11 cellular contexts compared by ENCODE assay signal in genomic region chr14:90510208-90510607, GRCh38.
DNase-seq lines count a peak whose midpoint lies in the region; ATAC-seq, FAIRE-seq and TF ChIP-seq lines count a peak whose summit lies in the region.
"Had no signal": no experiment of that assay in that cellular context is flagged by ENCODE, and none has a peak within 500 bp of the region (broad histone marks: within the 10 kb centered on the region; RNA-seq: fewer than 3 reads in every experiment).

No MANE protein-coding gene starts in this region.

- peaks cover 87% of the 10 kb centered on the region for H3K4me1 ChIP-seq in Caco-2
- H3K4me1 ChIP-seq in HepG2 (ENCODE audit: insufficient read depth, low read length) = peaks cover 71% of the 10 kb centered on the region
- no peaks in the 10 kb centered on the region for H3K4me1 ChIP-seq in Karpas-422 (ENCODE audit: low read length)

- H3K4me2 ChIP-seq in HepG2 (ENCODE audit: low read depth, low read length) (no peak overlapping the region), Karpas-422 (ENCODE audit: low read depth, low read length, poor library complexity, severe bottlenecking) (no peak overlapping the region)

- H3K27me3 Mint-ChIP-seq in Caco-2 (ENCODE audit: insufficient read depth, unreplicated experiment) = no peaks in the 10 kb centered on the region

- FAIRE-seq in HepG2 (lab: Jason Lieb, UNC) (no peak), GM12891 (lab: Jason Lieb, UNC) (no peak)

- H2AFZ ChIP-seq in HepG2 (ENCODE audit: low read length) (no peak overlapping the region), Karpas-422 (ENCODE audit: low read length) (no peak overlapping the region)

- intact Hi-C loops in Caco-2 (cut with micrococcal nuclease; ENCODE audit: unreplicated experiment) (loop anchor here (10.0 kb wide), 1 partner anchor 65 kb away; no protein-coding TSS in a partner anchor), HepG2 (cut with micrococcal nuclease; ENCODE audit: unreplicated experiment) (no loop called here)

- H3K36me3 Mint-ChIP-seq in Caco-2 (ENCODE audit: insufficient read depth, unreplicated experiment) = peaks cover 23% of the 10 kb centered on the region
- H3K36me3 Mint-ChIP-seq: T-cell had no signal

- CTCF ChIA-PET in Caco-2 (lab: Charles Lee) = no interaction called here
- CTCF ChIA-PET in HepG2 (lab: Yijun Ruan, JAX; ENCODE audit: low intra/inter-chr PET ratio, low total read pairs) = no interaction called here

- H3K27me3 ChIP-seq in Caco-2 (replicated peaks; ENCODE audit: control insufficient read depth, insufficient read depth, low read length) = no peaks in the 10 kb centered on the region
- H3K27me3 ChIP-seq in HepG2 (ENCODE audit: control insufficient read depth in 1 of 2, insufficient read depth in 2 of 2, low read length in 2 of 2) = no peaks in the 10 kb centered on the region
- no peaks in the 10 kb centered on the region for H3K27me3 ChIP-seq in Karpas-422 (ENCODE audit: low read length)
- H3K27me3 ChIP-seq: esophagus muscularis mucosa had no signal

- DNase-seq in Caco-2 = no peak
- peak; percentile 46 for DNase-seq in NCI-H1694 (lab: John Stamatoyannopoulos, UW)
- DNase-seq in cerebellar cortex (ENCODE audit: low spot score) = peak; percentile 74
- no peak for DNase-seq in HepG2 (ENCODE audit: low spot score)
- DNase-seq in SW480 (ENCODE audit: low spot score) = no peak
- no peak for DNase-seq in GM12891 (ENCODE audit: insufficient read length, low spot score)
- DNase-seq in Karpas-422 = no peak
- DNase-seq: retina, T-cell had no signal

- H3K36me3 ChIP-seq in Caco-2 (ENCODE audit: control insufficient read depth, insufficient read depth, low read length) (no peaks in the 10 kb centered on the region), HepG2 (replicated peaks in 1 of 2; ENCODE audit: control insufficient read depth in 1 of 2, insufficient read depth in 2 of 2, low read length in 2 of 2) (no peaks in the 10 kb centered on the region), Karpas-422 (ENCODE audit: insufficient read depth, low read length) (no peaks in the 10 kb centered on the region)
- H3K36me3 ChIP-seq: esophagus muscularis mucosa had no signal

- TF ChIP-seq POLR2A in HepG2 (IDR thresholded peaks at IDR 0.05; ENCODE audit: insufficient read depth in 1 of 2, low read depth in 2 of 2, low read length in 2 of 2) (no peak), GM12891 (IDR thresholded peaks at IDR 0.05; ENCODE audit: low read depth, low read length) (no peak)

- no TSS peak for BruUV-seq in Caco-2 (replicated peaks; lab: Mats Ljungman, UMichigan)
- no TSS peak for BruUV-seq in HepG2 (replicated peaks; lab: Mats Ljungman, UMichigan)

- H3K9ac ChIP-seq in HepG2 (ENCODE audit: insufficient read depth, low read depth, low read length) (no peak overlapping the region), Karpas-422 (ENCODE audit: low read length) (no peak overlapping the region)

- H3K4me3 ChIP-seq in Caco-2 (ENCODE audit: low read depth, low read length) (no peak overlapping the region), HepG2 (replicated peaks in 1 of 3; ENCODE audit: insufficient read depth in 1 of 3, low read depth in 2 of 3, low read length in 3 of 3) (no peak overlapping the region), Karpas-422 (ENCODE audit: low read length) (no peak overlapping the region)
- H3K4me3 ChIP-seq: esophagus muscularis mucosa had no signal

- in situ Hi-C loops in HepG2 (cut with HindIII; ENCODE audit: extremely low pct_ligation_motif_present, low pct_unique_long_range_greater_than_20kb) = loop anchor here (10.0 kb wide), 1 partner anchor 205 kb away; no protein-coding TSS in a partner anchor

- TF ChIP-seq EP300 in HepG2 (IDR thresholded peaks at IDR 0.05; ENCODE audit: low read depth in 2 of 2, low read length in 2 of 2) (no peak), HepG2 (CRISPR knock-in tag; IDR thresholded peaks at IDR 0.05; ENCODE audit: borderline replicate concordance) (no peak)

- ATAC-seq in HepG2 (no peak), HG02973 (IDR thresholded peaks at IDR 0.05; ENCODE audit: unreplicated experiment) (no peak)
- ATAC-seq: T-cell had no signal

- WGBS in HepG2 (ENCODE audit: low lambda C conversion rate) = 61% methylated on average over 7 of the region's 9 CpGs

- H3K9me3 ChIP-seq in Caco-2 (no peaks in the 10 kb centered on the region), HepG2 (ENCODE audit: low read length) (no peaks in the 10 kb centered on the region), Karpas-422 (ENCODE audit: low read length) (no peaks in the 10 kb centered on the region)
- H3K9me3 ChIP-seq: esophagus muscularis mucosa had no signal

- H3K4me3 Mint-ChIP-seq in Caco-2 (ENCODE audit: unreplicated experiment) = no peak overlapping the region
- H3K4me3 Mint-ChIP-seq: T-cell had no signal

- POLR2A ChIA-PET in Caco-2 (lab: Charles Lee) = no interaction called here
- POLR2A ChIA-PET in HepG2 (lab: Yijun Ruan, JAX) = no interaction called here

- H3K27ac Mint-ChIP-seq in Caco-2 (ENCODE audit: unreplicated experiment) = peak overlapping the region; percentile 99
- H3K27ac Mint-ChIP-seq: T-cell had no signal

- TF ChIP-seq CTCF in Caco-2 (IDR thresholded peaks at IDR 0.05; ENCODE audit: insufficient read depth in 1 of 2, low read depth in 1 of 2, low read length in 1 of 2, severe bottlenecking in 1 of 2, unreplicated experiment in 1 of 2) (no peak), HepG2 (CRISPR knock-in tag; IDR thresholded peaks at IDR 0.05) (no peak)

- no peaks in the 10 kb centered on the region for H3K79me2 ChIP-seq in HepG2 (ENCODE audit: insufficient read depth, low read length)
- no peaks in the 10 kb centered on the region for H3K79me2 ChIP-seq in Karpas-422 (ENCODE audit: low read length)

- H4K20me1 ChIP-seq in HepG2 (ENCODE audit: insufficient read depth, low read length) (no peaks in the 10 kb centered on the region), Karpas-422 (ENCODE audit: insufficient read depth, low read depth, low read length) (no peaks in the 10 kb centered on the region)

- H3K9me2 ChIP-seq in Karpas-422 (replicated peaks; ENCODE audit: insufficient read depth, low read length) = no peaks in the 10 kb centered on the region

- TF ChIP-seq RAD21 in HepG2 (CRISPR knock-in tag; IDR thresholded peaks at IDR 0.05) = no peak

- H3K4me1 Mint-ChIP-seq in Caco-2 (ENCODE audit: low read depth, unreplicated experiment) = peaks cover 44% of the 10 kb centered on the region

- H3K27ac ChIP-seq in HepG2 (ENCODE audit: extremely low read length, insufficient read depth, low read length) = no peak overlapping the region
- no peak overlapping the region for H3K27ac ChIP-seq in Karpas-422 (ENCODE audit: low read length)

- H3K9me3 Mint-ChIP-seq in Caco-2 (ENCODE audit: unreplicated experiment) = no peaks in the 10 kb centered on the region
- H3K9me3 Mint-ChIP-seq: T-cell had no signal

TF ChIP-seq in HepG2, 621 proteins besides CTCF, POLR2A, EP300 and RAD21:
- TF ChIP-seq RFX1 (IDR thresholded peaks at IDR 0.05) = no peak
- 0 out of 2 replicates have a peak, but pooled peaks have one; percentile 46 for TF ChIP-seq BHLHE40 (IDR thresholded peaks at IDR 0.05; ENCODE audit: low read length)

TF ChIP-seq in GM12891, 5 proteins besides CTCF, POLR2A, EP300 and RAD21:
- no peak for TF ChIP-seq POLR2AphosphoS5 (IDR thresholded peaks at IDR 0.05; ENCODE audit: low read depth, low read length)
- TF ChIP-seq SPI1 (IDR thresholded peaks at IDR 0.05; ENCODE audit: low read depth, low read length) = no peak
- no peak for TF ChIP-seq TAF1 (IDR thresholded peaks at IDR 0.05; ENCODE audit: low read depth, low read length)
- no peak for TF ChIP-seq POU2F2 (IDR thresholded peaks at IDR 0.05; ENCODE audit: low read depth, low read length)
- TF ChIP-seq PAX5 (IDR thresholded peaks at IDR 0.05; ENCODE audit: insufficient read depth, low read length, severe bottlenecking) = no peak

Comparison
In these comparisons a context has a peak if more than half of its experiments do, and no peak if none do; other contexts are left out.
1. DNase-seq: peak in NCI-H1694 (single experiment) and cerebellar cortex (single experiment); none in Caco-2 (0 of 2), HepG2 (single experiment), SW480 (single experiment), GM12891 (single experiment) and Karpas-422 (single experiment).